ENCODE assay signal across 1 cellular context in the genomic region with DNA sequence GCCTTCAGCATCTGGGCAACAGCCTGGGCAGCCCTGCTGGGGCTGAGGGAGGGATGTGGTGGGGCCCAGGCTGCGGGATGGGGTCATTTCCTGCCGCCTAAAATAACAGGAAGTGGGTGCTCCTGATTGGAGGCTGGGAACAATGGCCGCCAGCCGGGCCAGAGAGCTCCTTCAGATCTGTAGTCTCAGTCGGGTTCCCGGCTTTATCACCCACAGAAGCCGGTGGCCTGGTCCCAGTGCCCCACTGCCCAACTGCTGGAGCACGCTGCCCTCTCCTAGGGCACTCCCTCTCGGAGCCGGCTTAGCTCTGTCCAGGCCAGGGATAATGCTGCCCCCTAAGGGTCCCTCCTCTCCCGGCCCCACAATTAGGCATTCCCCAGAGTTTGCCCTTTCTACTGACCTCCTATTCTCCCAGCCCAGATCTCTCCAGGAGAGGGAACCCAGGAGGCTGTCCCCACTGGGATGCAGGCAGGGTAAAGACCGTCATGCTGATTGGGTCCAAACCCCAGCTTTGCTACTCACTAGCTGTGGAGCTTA.
TF ChIP-seq lines count a peak whose summit lies in the region.

No MANE protein-coding gene starts in this region.

TF ChIP-seq in A549, 52 proteins besides CTCF, POLR2A, EP300 and RAD21:
- TF ChIP-seq EHF (CRISPR knock-in tag; IDR thresholded peaks at IDR 0.05) (no peak), BHLHE40 (IDR thresholded peaks at IDR 0.05; ENCODE audit: low read depth, low read length) (no peak), SMC3 (IDR thresholded peaks at IDR 0.05) (peak; percentile 15; the same call in 1 of the 3 replicates), KDM5A (IDR thresholded peaks at IDR 0.05) (peak; percentile 38; the same call in 1 of the 2 replicates), JUN (IDR thresholded peaks at IDR 0.05) (no peak), HES2 (IDR thresholded peaks at IDR 0.05) (no peak), HEYL (CRISPR knock-in tag; IDR thresholded peaks at IDR 0.05) (no peak)
- TF ChIP-seq, protein P1, sequence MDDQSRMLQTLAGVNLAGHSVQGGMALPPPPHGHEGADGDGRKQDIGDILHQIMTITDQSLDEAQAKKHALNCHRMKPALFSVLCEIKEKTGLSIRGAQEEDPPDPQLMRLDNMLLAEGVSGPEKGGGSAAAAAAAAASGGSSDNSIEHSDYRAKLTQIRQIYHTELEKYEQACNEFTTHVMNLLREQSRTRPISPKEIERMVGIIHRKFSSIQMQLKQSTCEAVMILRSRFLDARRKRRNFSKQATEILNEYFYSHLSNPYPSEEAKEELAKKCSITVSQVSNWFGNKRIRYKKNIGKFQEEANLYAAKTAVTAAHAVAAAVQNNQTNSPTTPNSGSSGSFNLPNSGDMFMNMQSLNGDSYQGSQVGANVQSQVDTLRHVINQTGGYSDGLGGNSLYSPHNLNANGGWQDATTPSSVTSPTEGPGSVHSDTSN (IDR thresholded peaks at IDR 0.05), result no peak
TF ChIP-seq in A549: peak in this region for 2.
